Comparison of ENCODE assay signal across 15 cellular contexts in genomic region chr11:46133119-46133518, GRCh38. TPM values are rescaled to one million over a fixed set of nuclear protein-coding genes. Genes with fewer than 3 reads are reported as not detected.
DNase-seq lines count a peak whose midpoint lies in the region; ATAC-seq and TF ChIP-seq lines count a peak whose summit lies in the region.
"Had no signal": no experiment of that assay in that cellular context is flagged by ENCODE, and none has a peak within 500 bp of the region (broad histone marks: within the 10 kb centered on the region; RNA-seq: fewer than 3 reads in every experiment).

No MANE protein-coding gene starts in this region.

- TF ChIP-seq CTCF in heart left ventricle (IDR thresholded peaks at IDR 0.05), result no peak
- TF ChIP-seq CTCF in right atrium auricular region (IDR thresholded peaks at IDR 0.05), result no peak
- no peak for TF ChIP-seq CTCF in left lung (IDR thresholded peaks at IDR 0.05)
- TF ChIP-seq CTCF in GM13977 (IDR thresholded peaks at IDR 0.05; ENCODE audit: extremely low read depth, insufficient read depth, missing control alignments), result no peak

- intact Hi-C loops in heart left ventricle (cut with DNase I), result loop anchor here in 3 of 10 donors (10.0 kb wide), 1 partner anchor 182 kb away; no protein-coding TSS in a partner anchor
- intact Hi-C loops in left lung (cut with DNase I), result no loop called here

- no peak overlapping the region for H3K27ac ChIP-seq in heart left ventricle
- H3K27ac ChIP-seq in right atrium auricular region, result no peak overlapping the region
- no peak overlapping the region for H3K27ac ChIP-seq in left lung
- H3K27ac ChIP-seq: HL-60 had no signal

- H3K36me3 Mint-ChIP-seq in stimulated activated naive B cell treated with anti-CD40 and anti-IgM and Interleukin-4, amounts not matched to agents 10 μg/mL and 1 μg/mL and 100 μg/mL, for 72 hours, result no peaks in the 10 kb centered on the region
- H3K36me3 Mint-ChIP-seq: CD14-positive monocyte had no signal

- no peaks in the 10 kb centered on the region for H3K9me3 Mint-ChIP-seq in stimulated activated naive B cell treated with anti-CD40 and anti-IgM and Interleukin-4, amounts not matched to agents 10 μg/mL and 1 μg/mL and 100 μg/mL, for 72 hours
- H3K9me3 Mint-ChIP-seq: CD14-positive monocyte; CD8-positive, alpha-beta memory T cell; GM23338 had no signal

- 21 to 34% (median 27%) methylated on average over 3 of the region's 3 CpGs for WGBS in heart left ventricle, 4 donors

- H3K4me3 ChIP-seq in heart left ventricle, result no peak overlapping the region
- H3K4me3 ChIP-seq in right atrium auricular region, result no peak overlapping the region
- no peak overlapping the region for H3K4me3 ChIP-seq in left lung
- H3K4me3 ChIP-seq: GM23338 had no signal

- peak in 2 of 4 donors; percentile 78 to 79 for ATAC-seq in heart left ventricle
- peak; percentile 31 for ATAC-seq in left lung
- ATAC-seq in stimulated activated naive B cell treated with anti-CD40 and anti-IgM and Interleukin-4, amounts not matched to agents 10 μg/mL and 1 μg/mL and 100 μg/mL, for 72 hours (replicated peaks), result no peak
- ATAC-seq: GM23338 had no signal

- H3K4me1 ChIP-seq in heart left ventricle (peaks cover 0 to 13% (median 0%) of the 10 kb centered on the region in 12 donors), right atrium auricular region (no peaks in the 10 kb centered on the region), left lung (no peaks in the 10 kb centered on the region)

- H3K9me3 ChIP-seq in heart left ventricle (no peaks in the 10 kb centered on the region), right atrium auricular region (no peaks in the 10 kb centered on the region), left lung (no peaks in the 10 kb centered on the region)
- H3K9me3 ChIP-seq: Caco-2 had no signal

- H3K27me3 ChIP-seq in heart left ventricle (no peaks in the 10 kb centered on the region), right atrium auricular region (no peaks in the 10 kb centered on the region), left lung (no peaks in the 10 kb centered on the region)

- no peak overlapping the region for H3K27ac Mint-ChIP-seq in stimulated activated naive B cell treated with anti-CD40 and anti-IgM and Interleukin-4, amounts not matched to agents 10 μg/mL and 1 μg/mL and 100 μg/mL, for 72 hours
- H3K27ac Mint-ChIP-seq: GM23338 had no signal

- H3K4me3 Mint-ChIP-seq in stimulated activated naive B cell treated with anti-CD40 and anti-IgM and Interleukin-4, amounts not matched to agents 10 μg/mL and 1 μg/mL and 100 μg/mL, for 72 hours, result no peak overlapping the region
- H3K4me3 Mint-ChIP-seq: CD14-positive monocyte; CD8-positive, alpha-beta memory T cell; GM23338 had no signal

- H3K4me1 Mint-ChIP-seq in stimulated activated naive B cell treated with anti-CD40 and anti-IgM and Interleukin-4, amounts not matched to agents 10 μg/mL and 1 μg/mL and 100 μg/mL, for 72 hours, result no peaks in the 10 kb centered on the region
- H3K4me1 Mint-ChIP-seq: CD8-positive, alpha-beta memory T cell had no signal

- H3K36me3 ChIP-seq in heart left ventricle (no peaks in the 10 kb centered on the region), right atrium auricular region (no peaks in the 10 kb centered on the region), left lung (no peaks in the 10 kb centered on the region)

- no peak for TF ChIP-seq POLR2A in heart left ventricle (IDR thresholded peaks at IDR 0.05)

- in situ Hi-C loops in GM13977 (cut with MboI; ENCODE audit: low pct_unique_long_range_greater_than_20kb, low sequenced_read_pairs, unreplicated experiment), result no loop called here

- peaks cover 0 to 6% of the 10 kb centered on the region in 2 donors for H3K27me3 Mint-ChIP-seq in stimulated activated naive B cell treated with anti-CD40 and anti-IgM and Interleukin-4, amounts not matched to agents 10 μg/mL and 1 μg/mL and 100 μg/mL, for 72 hours
- H3K27me3 Mint-ChIP-seq: CD8-positive, alpha-beta memory T cell had no signal

- DNase-seq in heart left ventricle (peak in 4 of 5 donors; percentile 27 to 70 (median 46)), right atrium auricular region (ENCODE audit: low spot score) (no peak), amniotic epithelial cell (ENCODE audit: low read depth) (peak; percentile 28), left lung (no peak), middle frontal gyrus (ENCODE audit: extremely low spot score, low spot score) (no peak), GM13977 (ENCODE audit: low spot score) (no peak), DMS 273 (lab: John Stamatoyannopoulos, UW; ENCODE audit: unreplicated experiment) (no peak)
- no peak for DNase-seq in stimulated activated naive B cell treated with anti-CD40 and anti-IgM and Interleukin-4, amounts not matched to agents 10 μg/mL and 1 μg/mL and 100 μg/mL, for 72 hours
- DNase-seq: Caco-2; CD8-positive, alpha-beta memory T cell; DMS 273 treated with DMSO at 0.1 percent for 48 hours; H7 had no signal

RNA-seq across cellular contexts. Expression of gene PHF21A, which starts 11.9 kb away (rescaled TPM):
- total RNA-seq in heart left ventricle (10 to 100 TPM; 19.5 to 45.9 (median 37.0) TPM), right atrium auricular region (10 to 100 TPM; 27.6 to 35.5 TPM), left lung (10 to 100 TPM; 36.2 to 51.4 TPM)
- polyA plus RNA-seq in heart left ventricle, result 10 to 100 TPM; 16.5 to 16.7 TPM

Comparison
In these comparisons a context has a peak if more than half of its experiments do, and no peak if none do; other contexts are left out.
1. DNase-seq: peak in heart left ventricle (4 of 5) and amniotic epithelial cell (single experiment); none in right atrium auricular region (single experiment), left lung (0 of 2), middle frontal gyrus (single experiment), GM13977 (single experiment), DMS 273 (single experiment) and stimulated activated naive B cell treated with anti-CD40 and anti-IgM and Interleukin-4, amounts not matched to agents 10 μg/mL and 1 μg/mL and 100 μg/mL, for 72 hours (single experiment).